In the genomic region with DNA sequence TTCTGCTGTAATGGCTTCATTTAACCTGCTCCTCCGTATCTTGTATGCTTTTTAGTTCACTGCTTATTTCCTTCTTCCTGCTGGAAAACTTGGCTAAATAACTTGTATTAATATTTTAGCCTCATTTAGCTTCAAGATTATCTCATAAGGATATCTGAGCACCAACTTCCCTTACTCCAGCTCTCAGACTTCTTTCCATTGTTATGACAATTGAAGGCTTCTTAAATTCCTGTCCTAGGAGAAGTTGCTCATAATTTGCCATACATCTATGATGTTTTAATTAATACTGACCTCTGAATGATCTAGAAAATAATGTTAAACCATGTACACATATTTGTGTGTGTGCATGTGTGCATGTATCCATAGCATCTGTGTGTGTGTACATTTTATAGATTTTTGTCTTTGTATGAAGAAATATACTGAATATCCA, we compare ENCODE assay signal across 1 cellular context.
TF ChIP-seq lines count a peak whose summit lies in the region.

No MANE protein-coding gene starts in this region.

TF ChIP-seq in K562, 482 proteins besides CTCF, POLR2A, EP300 and RAD21 (continued from another document):
- TF ChIP-seq ESRRB (CRISPR knock-in tag; IDR thresholded peaks at IDR 0.05; ENCODE audit: borderline replicate concordance) (no peak), GATA2 (CRISPR knock-in tag; IDR thresholded peaks at IDR 0.05) (no peak)
